ENCODE assay signal across 9 cellular contexts in the genomic region with DNA sequence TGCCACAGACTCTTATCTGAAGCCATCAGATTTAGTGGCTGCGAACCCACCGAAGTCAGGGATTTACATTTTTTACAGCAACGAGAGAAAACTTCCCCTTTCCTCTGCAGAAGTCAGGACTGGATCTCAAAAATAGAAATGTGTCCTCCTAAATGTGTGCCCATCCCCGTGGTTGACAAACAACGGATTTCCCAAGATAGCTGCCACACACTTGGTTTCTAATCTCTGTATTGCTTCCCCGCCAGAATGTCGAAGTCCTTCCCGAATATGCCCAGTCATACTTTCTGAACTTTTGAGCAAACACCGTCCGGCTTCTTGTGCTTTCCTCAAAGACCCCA. TPM values are rescaled to one million over a fixed set of nuclear protein-coding genes. Genes with fewer than 3 reads are reported as not detected.
A peak's percentile ranks its signal among the peaks of the same experiment; 100 is the strongest.
DNase-seq lines count a peak whose midpoint lies in the region; ATAC-seq, FAIRE-seq and TF ChIP-seq lines count a peak whose summit lies in the region.
"Had no signal": no experiment of that assay in that cellular context is flagged by ENCODE, and none has a peak within 500 bp of the region (broad histone marks: within the 10 kb centered on the region; RNA-seq: fewer than 3 reads in every experiment).

No MANE protein-coding gene starts in this region.

- no peak overlapping the region for H2BK5ac ChIP-seq in IMR-90 (ENCODE audit: low read depth, low read length, poor library complexity, severe bottlenecking)
- no peak overlapping the region for H2BK5ac ChIP-seq in neuronal stem cell (ENCODE audit: low read length)

- H3K4me2 ChIP-seq in IMR-90 (ENCODE audit: low read depth, low read length): peak overlapping the region; percentile 69
- no peak overlapping the region for H3K4me2 ChIP-seq in neuronal stem cell (ENCODE audit: insufficient read depth, low read length, poor library complexity, severe bottlenecking)

- H3K23ac ChIP-seq in IMR-90 (ENCODE audit: low read depth, low read length) (0 out of 2 replicates have a peak overlapping the region, but pooled peaks have one; percentile 18), neuronal stem cell (ENCODE audit: low read depth, low read length, poor library complexity) (no peak overlapping the region)

- H3K79me1 ChIP-seq in IMR-90 (ENCODE audit: low read depth in 1 of 2, low read length in 2 of 2) (no peaks in the 10 kb centered on the region), neuronal stem cell (ENCODE audit: low read depth, low read length) (no peaks in the 10 kb centered on the region)

- H3K18ac ChIP-seq in IMR-90 (ENCODE audit: low read depth, low read length) (no peak overlapping the region), neuronal stem cell (ENCODE audit: low read length) (no peak overlapping the region)

- H3K27me3 ChIP-seq in CD4-positive, alpha-beta T cell (ENCODE audit: control insufficient read depth, insufficient read depth, low read length): peaks cover 59% of the 10 kb centered on the region
- peaks cover 24% of the 10 kb centered on the region for H3K27me3 ChIP-seq in IMR-90 (ENCODE audit: control insufficient read depth, insufficient read depth, low read length)
- H3K27me3 ChIP-seq in neuronal stem cell (ENCODE audit: control insufficient read depth in 3 of 3, insufficient read depth in 3 of 3, low read depth in 1 of 3, low read length in 3 of 3): peaks cover 0 to 15% (median 0%) of the 10 kb centered on the region in 3 experiments
- peaks cover 0 to 13% (median 0%) of the 10 kb centered on the region in 4 donors for H3K27me3 ChIP-seq in pancreas

- H3K36me3 ChIP-seq in IMR-90 (ENCODE audit: control insufficient read depth, insufficient read depth, low read length) (no peaks in the 10 kb centered on the region), neuronal stem cell (replicated peaks in 1 of 2; ENCODE audit: control insufficient read depth in 2 of 2, insufficient read depth in 2 of 2, low read length in 2 of 2) (no peaks in the 10 kb centered on the region), pancreas (no peaks in the 10 kb centered on the region)

- H2BK20ac ChIP-seq in IMR-90 (ENCODE audit: low read depth, low read length): no peak overlapping the region

- no peak overlapping the region for H4K5ac ChIP-seq in IMR-90 (ENCODE audit: low read depth, low read length)

- H3K4me3 ChIP-seq in IMR-90 (ENCODE audit: insufficient read depth, low read depth, low read length): peak overlapping the region; percentile 79; the same call in 1 of the 2 replicates
- peak overlapping the region in 1 of 2 donors; percentile 73 for H3K4me3 ChIP-seq in neuronal stem cell (ENCODE audit: low read length in 2 of 2)
- H3K4me3 ChIP-seq in pancreas: peak overlapping the region in 2 of 4 donors; percentile 42 to 43

- H3K9me1 ChIP-seq in IMR-90 (ENCODE audit: insufficient read depth, low read length): no peaks in the 10 kb centered on the region

- H4K20me1 ChIP-seq in IMR-90 (ENCODE audit: insufficient read depth, low read length): no peaks in the 10 kb centered on the region

- no peak for TF ChIP-seq CTCF in CD4-positive, alpha-beta T cell (IDR thresholded peaks at IDR 0.05)
- TF ChIP-seq CTCF in IMR-90 (conservative IDR thresholded peaks at IDR 0.05; ENCODE audit: low read depth, low read length) (no peak), pancreas (IDR thresholded peaks at IDR 0.05) (no peak)

- no peak overlapping the region for H4K91ac ChIP-seq in IMR-90 (ENCODE audit: insufficient read depth, low read depth, low read length)
- H4K91ac ChIP-seq in neuronal stem cell (ENCODE audit: low read depth, low read length, poor library complexity): no peak overlapping the region

- dilution Hi-C loops in IMR-90 (cut with HindIII; ENCODE audit: low sequenced_read_pairs, unreplicated experiment): no loop called here

- BruUV-seq in IMR-90 (replicated peaks; lab: Mats Ljungman, UMichigan): no TSS peak

- no peak for ATAC-seq in CD4-positive, alpha-beta T cell (ENCODE audit: poor library complexity)
- ATAC-seq in IMR-90 (ENCODE audit: low read depth) (no peak), pancreas (no peak), sciatic nerve (no peak)
- no peak for ATAC-seq in central memory CD8-positive, alpha-beta T cell (replicated peaks; ENCODE audit: extremely low read depth, poor library complexity, severe bottlenecking)

- H2AK5ac ChIP-seq in IMR-90 (ENCODE audit: low read depth, low read length) (no peak overlapping the region), neuronal stem cell (ENCODE audit: low read depth, low read length) (no peak overlapping the region)

- intact Hi-C loops in CD4-positive, alpha-beta T cell (cut with DNase I, micrococcal nuclease): no loop called here
- intact Hi-C loops in IMR-90 (cut with micrococcal nuclease) (loop anchor here (2.0 to 10.0 kb wide), 4 partner anchors 50 to 278 kb away; a partner anchor contains a TSS), pancreas (cut with DNase I) (no loop called here), sciatic nerve (cut with DNase I) (no loop called here)

- no peak for FAIRE-seq in pancreas (lab: Jason Lieb, UNC)

- CTCF ChIA-PET in CD4-positive, alpha-beta T cell (lab: Charles Lee): no interaction called here
- CTCF ChIA-PET in IMR-90 (lab: Yijun Ruan, JAX): no interaction called here

- no peak overlapping the region for H2BK12ac ChIP-seq in neuronal stem cell (ENCODE audit: low read length)

- in situ Hi-C loops in IMR-90 (cut with MboI; ENCODE audit: low sequenced_read_pairs): no loop called here

- TF ChIP-seq RAD21 in IMR-90 (IDR thresholded peaks at IDR 0.05; ENCODE audit: low read length): no peak

- H2BK120ac ChIP-seq in IMR-90 (ENCODE audit: low read depth, low read length) (no peak overlapping the region), neuronal stem cell (ENCODE audit: low read depth, low read length) (no peak overlapping the region)

- H3K4me3 Mint-ChIP-seq in CD4-positive, alpha-beta T cell: peak overlapping the region; percentile 70
- H3K4me3 Mint-ChIP-seq in central memory CD8-positive, alpha-beta T cell: peak overlapping the region; percentile 42

- no peaks in the 10 kb centered on the region for H3K9me3 Mint-ChIP-seq in CD4-positive, alpha-beta T cell
- H3K9me3 Mint-ChIP-seq in central memory CD8-positive, alpha-beta T cell: no peaks in the 10 kb centered on the region

- H3K27me3 Mint-ChIP-seq in CD4-positive, alpha-beta T cell: peaks cover 87% of the 10 kb centered on the region
- H3K27me3 Mint-ChIP-seq in central memory CD8-positive, alpha-beta T cell: peaks cover 69% of the 10 kb centered on the region

- H3K9ac ChIP-seq in IMR-90 (ENCODE audit: low read depth, low read length) (no peak overlapping the region), neuronal stem cell (ENCODE audit: low read depth, low read length, poor library complexity) (no peak overlapping the region)

- H3K27ac ChIP-seq in CD4-positive, alpha-beta T cell (ENCODE audit: low read depth, low read length): no peak overlapping the region
- H3K27ac ChIP-seq in IMR-90 (ENCODE audit: insufficient read depth, low read length) (no peak overlapping the region), neuronal stem cell (replicated peaks; ENCODE audit: low read length) (no peak overlapping the region), pancreas (no peak overlapping the region)
- H3K27ac ChIP-seq: RWPE1 had no signal

- no peaks in the 10 kb centered on the region for H3K36me3 Mint-ChIP-seq in CD4-positive, alpha-beta T cell (ENCODE audit: low read depth)
- no peaks in the 10 kb centered on the region for H3K36me3 Mint-ChIP-seq in central memory CD8-positive, alpha-beta T cell (ENCODE audit: insufficient read depth)

- H2BK15ac ChIP-seq in IMR-90 (ENCODE audit: low read depth, low read length) (no peak overlapping the region), neuronal stem cell (ENCODE audit: low read length) (no peak overlapping the region)

- H3K4me1 ChIP-seq in IMR-90 (ENCODE audit: control insufficient read depth, insufficient read depth, low read length) (no peaks in the 10 kb centered on the region), neuronal stem cell (ENCODE audit: control insufficient read depth in 2 of 2, insufficient read depth in 1 of 2, low read depth in 1 of 2, low read length in 2 of 2) (peaks cover 0 to 6% of the 10 kb centered on the region in 2 donors), pancreas (peaks cover 0 to 4% (median 0%) of the 10 kb centered on the region in 3 donors)

- no peaks in the 10 kb centered on the region for H3K9me3 ChIP-seq in CD4-positive, alpha-beta T cell (ENCODE audit: control insufficient read depth, low read length)
- H3K9me3 ChIP-seq in IMR-90 (ENCODE audit: control insufficient read depth, insufficient read depth, low read length) (no peaks in the 10 kb centered on the region), neuronal stem cell (replicated peaks in 1 of 2; ENCODE audit: control insufficient read depth in 2 of 2, insufficient read depth in 1 of 2, low read depth in 1 of 2, low read length in 2 of 2) (no peaks in the 10 kb centered on the region), pancreas (no peaks in the 10 kb centered on the region)

- no peak overlapping the region for H3K4ac ChIP-seq in IMR-90 (ENCODE audit: low read depth, low read length)
- H3K4ac ChIP-seq in neuronal stem cell (ENCODE audit: low read length): no peak overlapping the region

- no peak overlapping the region for H2AK9ac ChIP-seq in IMR-90 (replicated peaks; ENCODE audit: low read depth, low read length, poor library complexity)

- WGBS in IMR-90 (ENCODE audit: extremely low coverage in 2 of 2, insufficient read length in 1 of 2), 2 experiments: 3% methylated on average over 6 of the region's 10 CpGs; no CpG with 5 or more reads in 1 of the 2 experiments
- no CpG with 5 or more reads among the region's 10 CpGs for WGBS in neuronal stem cell (ENCODE audit: extremely low coverage in 2 of 2, insufficient read length in 2 of 2, insufficient replicate concordance in 1 of 2), 2 donors
- WGBS in pancreas, 2 donors: 6 to 8% methylated on average over 10 of the region's 10 CpGs

- H3K14ac ChIP-seq in IMR-90 (replicated peaks; ENCODE audit: low read depth, low read length): no peak overlapping the region
- H3K14ac ChIP-seq in neuronal stem cell (ENCODE audit: low read length): no peak overlapping the region

- POLR2A ChIA-PET in CD4-positive, alpha-beta T cell (lab: Charles Lee): no interaction called here
- POLR2A ChIA-PET in IMR-90 (lab: Charles Lee; ENCODE audit: unreplicated experiment): no interaction called here

- peaks cover 17% of the 10 kb centered on the region for H3K4me1 Mint-ChIP-seq in CD4-positive, alpha-beta T cell (ENCODE audit: low read depth)
- peaks cover 4% of the 10 kb centered on the region for H3K4me1 Mint-ChIP-seq in central memory CD8-positive, alpha-beta T cell

- H3K56ac ChIP-seq in IMR-90 (ENCODE audit: extremely low read depth, insufficient read depth, low read length): no peak overlapping the region

- H2AFZ ChIP-seq in IMR-90 (replicated peaks; ENCODE audit: low read length, poor library complexity): peak overlapping the region; percentile 91
- peak overlapping the region; percentile 90 for H2AFZ ChIP-seq in neuronal stem cell (ENCODE audit: low read length)

- H4K8ac ChIP-seq in IMR-90 (ENCODE audit: low read depth in 2 of 2, low read length in 2 of 2): no peak overlapping the region
- no peak overlapping the region for H4K8ac ChIP-seq in neuronal stem cell (ENCODE audit: low read depth, low read length)

- no peak for DNase-seq in CD4-positive, alpha-beta T cell
- DNase-seq in IMR-90 (no peak), neuronal stem cell (ENCODE audit: low spot score) (no peak), NCI-H82 treated with DMSO at 0.1 percent for 48 hours (lab: John Stamatoyannopoulos, UW; ENCODE audit: unreplicated experiment) (no peak), pancreas (no peak), sciatic nerve (ENCODE audit: low spot score) (no peak), epidermal melanocyte (ENCODE audit: insufficient read length, low spot score) (no peak)
- no peak for DNase-seq in central memory CD8-positive, alpha-beta T cell (ENCODE audit: low spot score in 2 of 2)

- no peak for TF ChIP-seq POLR2A in IMR-90 (IDR thresholded peaks at IDR 0.05; ENCODE audit: low read depth, low read length)

- no peak overlapping the region for H3K27ac Mint-ChIP-seq in CD4-positive, alpha-beta T cell
- H3K27ac Mint-ChIP-seq in central memory CD8-positive, alpha-beta T cell (ENCODE audit: low read depth): no peak overlapping the region

RNA-seq across cellular contexts. Expression of a gene that starts 0.8 kb away (rescaled TPM):
- total RNA-seq in CD4-positive, alpha-beta T cell: 1 to 10 TPM; 6.3 to 7.7 TPM
- 2.9 and 3.9 TPM in 2 replicates for total RNA-seq in IMR-90 (2012; rRNA removed)
- 7.4 and 10.3 TPM in 2 replicates for polyA plus RNA-seq in IMR-90 (2012; rRNA removed)
- 2.9 TPM in 2 replicates for polyA plus RNA-seq in IMR-90 (2012; cell fraction: cytosol; rRNA removed)
- 1.0 and 4.3 TPM in 2 replicates for polyA plus RNA-seq in IMR-90 (2012; cell fraction: nucleus; rRNA removed; ENCODE audit: low replicate concordance)
- polyA plus RNA-seq in neuronal stem cell (2013, experiment 1 of 2): 12.2 TPM
- polyA plus RNA-seq in neuronal stem cell (2013, experiment 2 of 2): 11.9 TPM
- under 1 TPM; 0.23 to 0.92 (median 0.62) TPM for total RNA-seq in pancreas
- polyA plus RNA-seq in pancreas: under 1 TPM; 0.11 to 0.54 TPM
- total RNA-seq in sciatic nerve: 9.4 TPM
